1 cellular context compared by ENCODE assay signal in genomic region chr3:186093271-186093900, GRCh38.
TF ChIP-seq lines count a peak whose summit lies in the region.

No MANE protein-coding gene starts in this region.

TF ChIP-seq in IMR-90, 13 proteins besides CTCF, POLR2A, EP300 and RAD21 (continued from another document):
- TF ChIP-seq CHD1 (IDR thresholded peaks at IDR 0.05; ENCODE audit: low read depth, low read length) (no peak), FOS (IDR thresholded peaks at IDR 0.05; ENCODE audit: low read depth, low read length) (no peak)
